Comparison of ENCODE assay signal across 13 cellular contexts in the genomic region with DNA sequence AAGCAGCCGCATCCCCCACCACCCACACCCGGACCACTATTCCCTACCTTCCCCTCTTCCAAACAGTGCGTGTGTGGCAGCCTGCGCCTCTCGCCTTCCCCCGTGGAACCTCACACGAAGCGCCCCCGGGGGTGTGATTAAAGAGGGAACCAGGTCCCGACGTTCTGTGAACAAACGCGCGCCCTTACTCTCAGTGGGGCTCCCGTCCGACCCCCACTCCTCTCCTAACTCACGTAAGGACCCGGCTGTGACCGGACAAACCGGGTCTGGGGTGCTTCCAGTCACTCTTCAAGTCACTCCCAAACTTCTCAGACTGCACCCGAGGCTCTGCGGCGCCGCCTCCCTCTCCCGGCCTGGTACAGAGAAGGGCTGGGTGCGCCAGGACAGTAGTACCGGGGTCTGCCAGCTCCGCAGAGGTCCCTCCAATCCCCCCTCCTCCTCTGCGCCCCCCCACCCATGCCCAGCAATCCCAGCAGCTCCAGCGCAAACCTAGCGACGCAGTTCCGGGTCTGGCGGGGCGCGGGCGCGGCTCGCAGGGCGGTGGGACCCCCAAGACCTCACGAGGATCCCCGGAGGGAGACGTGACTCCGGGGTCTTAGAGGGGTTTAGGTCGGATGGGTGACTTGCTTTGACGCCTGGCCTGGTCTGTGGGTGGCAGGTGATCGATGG. TPM values are rescaled to one million over a fixed set of nuclear protein-coding genes. Genes with fewer than 3 reads are reported as not detected.
DNase-seq lines count a peak whose midpoint lies in the region; ATAC-seq and TF ChIP-seq lines count a peak whose summit lies in the region.
"Had no signal": no experiment of that assay in that cellular context is flagged by ENCODE, and none has a peak within 500 bp of the region (broad histone marks: within the 10 kb centered on the region; RNA-seq: fewer than 3 reads in every experiment).

No MANE protein-coding gene starts in this region.

- H3K4me2 ChIP-seq in mesendoderm (ENCODE audit: low read length) (peak overlapping the region; percentile 19), OCI-LY7 (ENCODE audit: low read length) (no peak overlapping the region)

- H3K4me3 ChIP-seq in NT2/D1 (ENCODE audit: insufficient read length, low read depth) (peak overlapping the region; percentile 39), mesendoderm (ENCODE audit: low read length) (no peak overlapping the region), suprapubic skin (peak overlapping the region; percentile 58), OCI-LY7 (ENCODE audit: low read depth, low read length, poor library complexity, severe bottlenecking) (no peak overlapping the region)

- H4K8ac ChIP-seq in mesendoderm (ENCODE audit: low read depth, low read length): no peak overlapping the region

- no peak overlapping the region for H4K5ac ChIP-seq in mesendoderm (ENCODE audit: low read length)

- H3K27me3 ChIP-seq in NT2/D1 (ENCODE audit: insufficient read depth, insufficient read length): peaks cover 42% of the 10 kb centered on the region
- H3K27me3 ChIP-seq in mesendoderm (ENCODE audit: insufficient read depth, low read length, poor library complexity): peaks cover 63% of the 10 kb centered on the region
- H3K27me3 ChIP-seq in suprapubic skin: peaks cover 15% of the 10 kb centered on the region

- POLR2A ChIA-PET in OCI-LY7 (lab: Charles Lee): no interaction called here

- no peak overlapping the region for H2BK5ac ChIP-seq in mesendoderm (ENCODE audit: low read length)

- TF ChIP-seq CTCF in suprapubic skin (IDR thresholded peaks at IDR 0.05) (no peak), OCI-LY7 (conservative IDR thresholded peaks at IDR 0.05; ENCODE audit: low read length) (no peak)

- H3K79me2 ChIP-seq in mesendoderm (ENCODE audit: control insufficient read depth, insufficient read depth, low read length) (no peaks in the 10 kb centered on the region), OCI-LY7 (ENCODE audit: insufficient read depth, low read depth, low read length) (no peaks in the 10 kb centered on the region)

- H3K36me3 ChIP-seq in NT2/D1 (ENCODE audit: insufficient read depth, insufficient read length, low read length): no peaks in the 10 kb centered on the region
- no peaks in the 10 kb centered on the region for H3K36me3 ChIP-seq in mesendoderm (ENCODE audit: control insufficient read depth, insufficient read depth, low read length)
- H3K36me3 ChIP-seq in suprapubic skin: no peaks in the 10 kb centered on the region
- no peaks in the 10 kb centered on the region for H3K36me3 ChIP-seq in OCI-LY7 (ENCODE audit: insufficient read depth, low read length)

- DNase-seq in NT2/D1 (ENCODE audit: low read depth, low spot score) (no peak), epithelial cell of prostate (ENCODE audit: low read depth, low spot score) (no peak), mesendoderm (no peak), suprapubic skin (ENCODE audit: low spot score in 2 of 2) (no peak), UCSD-AML1 (lab: John Stamatoyannopoulos, UW; ENCODE audit: unreplicated experiment) (no peak), OCI-LY7 (ENCODE audit: low spot score) (no peak)
- DNase-seq: activated CD4-positive, CD25-positive, alpha-beta regulatory T cell treated with anti-CD3 and anti-CD28 coated beads, Interleukin-2, amount 50 U/mL, for 72 hours; activated gamma-delta T cell; NCI-H1930 had no signal

- peak overlapping the region; percentile 56 for H3K9ac ChIP-seq in NT2/D1 (ENCODE audit: insufficient read length, low read depth)
- H3K9ac ChIP-seq in mesendoderm (ENCODE audit: low read length): no peak overlapping the region

- H2AK5ac ChIP-seq in mesendoderm (ENCODE audit: low read length): no peak overlapping the region

- WGBS in mesendoderm (ENCODE audit: extremely low coverage, insufficient coverage, low lambda C conversion rate): no CpG with 5 or more reads among the region's 47 CpGs
- WGBS in suprapubic skin: 7% methylated on average over 30 of the region's 47 CpGs

- H2AFZ ChIP-seq in OCI-LY7 (ENCODE audit: low read length): no peak overlapping the region

- H3K18ac ChIP-seq in mesendoderm (ENCODE audit: low read length): no peak overlapping the region

- H3K23ac ChIP-seq in mesendoderm (ENCODE audit: low read length): no peak overlapping the region

- H4K20me1 ChIP-seq in OCI-LY7 (ENCODE audit: insufficient read depth, low read length): no peaks in the 10 kb centered on the region

- peak overlapping the region; percentile 69 for H3K27ac ChIP-seq in epithelial cell of prostate
- H3K27ac ChIP-seq in mesendoderm (ENCODE audit: low read depth, low read length): no peak overlapping the region
- peak overlapping the region; percentile 72 for H3K27ac ChIP-seq in suprapubic skin
- no peak overlapping the region for H3K27ac ChIP-seq in OCI-LY7 (ENCODE audit: low read depth, low read length, poor library complexity, severe bottlenecking)

- peaks cover 2% of the 10 kb centered on the region for H3K4me1 ChIP-seq in NT2/D1 (ENCODE audit: insufficient read depth, insufficient read length)
- H3K4me1 ChIP-seq in mesendoderm (ENCODE audit: control insufficient read depth, low read depth, low read length): no peaks in the 10 kb centered on the region
- peaks cover 33% of the 10 kb centered on the region for H3K4me1 ChIP-seq in suprapubic skin
- H3K4me1 ChIP-seq in OCI-LY7 (ENCODE audit: insufficient read depth, low read length, poor library complexity, severe bottlenecking): no peaks in the 10 kb centered on the region

- no peak for TF ChIP-seq POLR2A in suprapubic skin (IDR thresholded peaks at IDR 0.05)

- H3K56ac ChIP-seq in mesendoderm (ENCODE audit: low read length): peak overlapping the region; percentile 18

- BruUV-seq in OCI-LY7 (replicated peaks; lab: Mats Ljungman, UMichigan): no TSS peak

- intact Hi-C loops in OCI-LY7 (cut with micrococcal nuclease; ENCODE audit: unreplicated experiment): loop anchor here (5.0 kb wide), 1 partner anchor 328 kb away; no protein-coding TSS in a partner anchor

- no peaks in the 10 kb centered on the region for H3K9me2 ChIP-seq in OCI-LY7 (ENCODE audit: insufficient read depth, low read length)

- H3K4ac ChIP-seq in mesendoderm (ENCODE audit: low read depth, low read length): no peak overlapping the region

- H3K9me3 ChIP-seq in NT2/D1 (ENCODE audit: insufficient read depth, low read length) (no peaks in the 10 kb centered on the region), suprapubic skin (no peaks in the 10 kb centered on the region), OCI-LY7 (ENCODE audit: low read length) (no peaks in the 10 kb centered on the region)

- no peak overlapping the region for H2BK120ac ChIP-seq in mesendoderm (ENCODE audit: low read depth, low read length)

- TF ChIP-seq EP300 in suprapubic skin (IDR thresholded peaks at IDR 0.05): no peak

- CTCF ChIA-PET in OCI-LY7 (lab: Charles Lee; ENCODE audit: unreplicated experiment): no interaction called here

- ATAC-seq in GM21528 (IDR thresholded peaks at IDR 0.05; ENCODE audit: low FRiP score, unreplicated experiment): no peak
- no peak for ATAC-seq in GM21360 (IDR thresholded peaks at IDR 0.05; ENCODE audit: unreplicated experiment)

- H2BK15ac ChIP-seq in mesendoderm (replicated peaks; ENCODE audit: low read depth): no peak overlapping the region

- H3K79me1 ChIP-seq in mesendoderm (ENCODE audit: low read length): no peaks in the 10 kb centered on the region

RNA-seq across cellular contexts. Expression of a gene that starts 0.6 kb away (rescaled TPM):
- 0.14 TPM for polyA plus RNA-seq in mesendoderm (2013, experiment 1 of 2)
- 0.04 TPM for polyA plus RNA-seq in mesendoderm (2013, experiment 2 of 2)
- 100 to 1,000 TPM in 1 of 4 donors, 10 to 100 TPM in 3; 65.6 to 178 (median 89.6) TPM for total RNA-seq in suprapubic skin
- total RNA-seq in OCI-LY7 (2014; rRNA removed; shearing (Covaris generic)): not detected in 2 replicates
- not detected in 2 replicates for total RNA-seq in OCI-LY7 (2022)
- total RNA-seq: RPMI7951 had no signal

RNA-seq across cellular contexts. Expression of a gene that starts 0.7 kb away (rescaled TPM):
- polyA plus RNA-seq in mesendoderm (2013, experiment 1 of 2): 0.18 TPM
- 0.08 TPM for polyA plus RNA-seq in mesendoderm (2013, experiment 2 of 2)
- total RNA-seq in suprapubic skin: 100 to 1,000 TPM in 3 of 4 donors, 10 to 100 TPM in 1; 87.2 to 246 (median 165) TPM
- total RNA-seq in OCI-LY7 (2014; rRNA removed; shearing (Covaris generic)): not detected in 2 replicates
- not detected in 2 replicates for total RNA-seq in OCI-LY7 (2022)
- total RNA-seq: HT1080, RPMI7951 had no signal

RNA-seq across cellular contexts. Expression of a gene that starts 15.0 kb away (rescaled TPM):
- not detected for polyA plus RNA-seq in mesendoderm (2013, experiment 1 of 2)
- not detected for polyA plus RNA-seq in mesendoderm (2013, experiment 2 of 2)
- total RNA-seq in suprapubic skin: not detected
- total RNA-seq in OCI-LY7 (2014; rRNA removed; shearing (Covaris generic)): not detected in 2 replicates
- total RNA-seq in OCI-LY7 (2022): not detected in 2 replicates
- total RNA-seq: HT1080, RPMI7951 had no signal

RNA-seq across cellular contexts. Expression of a gene that starts 15.1 kb away (rescaled TPM):
- 0.01 TPM for polyA plus RNA-seq in mesendoderm (2013, experiment 1 of 2)
- polyA plus RNA-seq in mesendoderm (2013, experiment 2 of 2): under 0.01 TPM
- total RNA-seq in suprapubic skin (10 to 100 TPM in 2 of 4 donors, 1 to 10 TPM in 2; 2.3 to 32.6 (median 6.9) TPM), OCI-LY7 (2022) (0.06 TPM in 1 of 2 replicates, not detected in the other)
- total RNA-seq in OCI-LY7 (2014; rRNA removed; shearing (Covaris generic)): 0.03 and 0.05 TPM in 2 replicates
- total RNA-seq: RPMI7951 had no signal

RNA-seq across cellular contexts. Expression of a gene that starts 58.7 kb away (rescaled TPM):
- 19.6 TPM for polyA plus RNA-seq in mesendoderm (2013, experiment 1 of 2)
- 20.2 TPM for polyA plus RNA-seq in mesendoderm (2013, experiment 2 of 2)
- total RNA-seq in suprapubic skin (10 to 100 TPM in 2 of 4 donors, 1 to 10 TPM in 2; 5.4 to 11.9 (median 8.6) TPM), OCI-LY7 (2022) (2.5 and 3.2 TPM in 2 replicates)
- total RNA-seq in OCI-LY7 (2014; rRNA removed; shearing (Covaris generic)): 2.3 and 5.7 TPM in 2 replicates

Comparison
In these comparisons a context has a peak if more than half of its experiments do, and no peak if none do; other contexts are left out.
1. H3K4me3 ChIP-seq: peak in NT2/D1 (single experiment) and suprapubic skin (single experiment); none in mesendoderm (single experiment) and OCI-LY7 (single experiment).
2. H3K27ac ChIP-seq: peak in epithelial cell of prostate (single experiment) and suprapubic skin (single experiment); none in mesendoderm (single experiment) and OCI-LY7 (single experiment).
3. RNA of a gene that starts 0.6 kb away (total RNA-seq): 65.6 to 178 TPM in suprapubic skin; not detected in OCI-LY7; every median in the first group is over 10 times any median in the second.
4. RNA of a gene that starts 0.7 kb away (total RNA-seq): 87.2 to 246 TPM in suprapubic skin; not detected in OCI-LY7; every median in the first group is over 10 times any median in the second.